In the genomic region with DNA sequence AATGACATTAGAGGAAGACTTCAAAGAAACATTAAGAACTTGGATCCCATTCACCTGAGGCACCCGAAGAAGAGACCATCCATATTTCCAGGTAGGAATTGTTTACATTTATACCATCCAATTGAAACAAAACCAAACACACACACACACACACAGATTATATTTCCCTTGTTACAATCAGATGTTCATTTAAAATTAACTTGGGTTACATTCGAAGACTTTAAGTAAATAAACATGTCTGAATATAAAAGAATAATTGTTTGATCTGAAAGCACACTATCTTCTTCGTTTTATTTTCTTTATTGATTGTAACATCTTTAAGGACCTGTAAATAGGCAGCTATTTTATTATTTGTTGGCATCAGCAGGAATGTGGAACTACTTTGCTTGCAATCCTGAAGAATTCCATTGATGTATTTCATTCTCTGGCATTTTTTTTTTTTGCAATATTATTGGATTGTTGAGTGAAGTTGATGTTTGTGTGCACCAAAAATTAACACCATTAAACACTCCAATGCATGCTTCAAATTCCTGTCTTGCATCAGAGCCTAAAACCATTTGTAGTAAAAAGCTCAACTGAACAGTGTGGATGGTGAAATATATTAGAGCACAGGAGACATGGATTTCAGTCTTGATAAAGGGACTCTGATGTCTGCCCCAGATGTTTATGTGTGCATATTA, we compare ENCODE assay signal across 13 cellular contexts.
DNase-seq lines count a peak whose midpoint lies in the region; ATAC-seq and TF ChIP-seq lines count a peak whose summit lies in the region.
"Had no signal": no experiment of that assay in that cellular context is flagged by ENCODE, and none has a peak within 500 bp of the region (broad histone marks: within the 10 kb centered on the region; RNA-seq: fewer than 3 reads in every experiment).

No MANE protein-coding gene starts in this region.

- TF ChIP-seq EP300 in SK-N-SH (IDR thresholded peaks at IDR 0.05; ENCODE audit: borderline replicate concordance in 1 of 2, low read depth in 1 of 2, low read length in 1 of 2) = no peak

- POLR2A ChIA-PET in SK-N-SH (lab: Yijun Ruan, JAX) = no interaction called here

- no peaks in the 10 kb centered on the region for H3K9me2 ChIP-seq in SK-N-SH

- no peaks in the 10 kb centered on the region for H3K36me3 ChIP-seq in SK-N-SH (replicated peaks in 1 of 2; ENCODE audit: control insufficient read depth in 1 of 2, insufficient read depth in 2 of 2, low read length in 1 of 2)
- H3K36me3 ChIP-seq in kidney epithelial cell (ENCODE audit: control insufficient read depth, insufficient read depth, low read length) = no peaks in the 10 kb centered on the region
- H3K36me3 ChIP-seq in thyroid gland = no peaks in the 10 kb centered on the region
- no peaks in the 10 kb centered on the region for H3K36me3 ChIP-seq in brain microvascular endothelial cell (replicated peaks)
- no peaks in the 10 kb centered on the region for H3K36me3 ChIP-seq in mucosa of descending colon (ENCODE audit: low read depth)

- no peak for TF ChIP-seq POLR2A in thyroid gland (IDR thresholded peaks at IDR 0.05)

- WGBS in SK-N-SH (ENCODE audit: low lambda C conversion rate) = 69% methylated on average over 3 of the region's 3 CpGs
- 55 to 58% methylated on average over 3 of the region's 3 CpGs for WGBS in thyroid gland, 2 donors

- no peaks in the 10 kb centered on the region for H4K20me1 ChIP-seq in SK-N-SH (ENCODE audit: insufficient read depth)

- H3K27me3 ChIP-seq in SK-N-SH (ENCODE audit: insufficient read depth) (no peaks in the 10 kb centered on the region), kidney epithelial cell (ENCODE audit: control insufficient read depth, insufficient read depth, low read length) (no peaks in the 10 kb centered on the region), thyroid gland (no peaks in the 10 kb centered on the region), brain microvascular endothelial cell (replicated peaks) (no peaks in the 10 kb centered on the region)

- H2AFZ ChIP-seq in SK-N-SH (ENCODE audit: low read depth) = no peak overlapping the region

- CTCF ChIA-PET in SK-N-SH (lab: Yijun Ruan, JAX) = interaction anchor here (0.7 to 1.4 kb wide), 3 partner anchors 17 to 374 kb away, joined by 3 to 4 read pairs (median 4); no protein-coding TSS in a partner anchor

- DNase-seq in SK-N-SH (no peak), amniotic epithelial cell (ENCODE audit: low read depth) (peak; percentile 66), kidney epithelial cell (ENCODE audit: low read depth) (no peak), thyroid gland (no peak), brain microvascular endothelial cell (no peak), GM19238 (ENCODE audit: insufficient read length, low spot score) (no peak), mucosa of descending colon (no peak)
- DNase-seq: activated CD4-positive, alpha-beta T cell treated with anti-CD3 and anti-CD28 coated beads for 4 hours; caudate nucleus; GF-D8; NCI-H1048; SW 1271 had no signal

- ATAC-seq in SK-N-SH treated with all-trans-retinoic acid at 6 μM for 48 hours (no peak), mucosa of descending colon (no peak)

- H3F3A ChIP-seq in SK-N-SH (replicated peaks; ENCODE audit: insufficient read depth) = peaks cover 17% of the 10 kb centered on the region

- H3K4me2 ChIP-seq in SK-N-SH = no peak overlapping the region

- H3K27ac ChIP-seq in SK-N-SH (ENCODE audit: low read depth in 2 of 2, low read length in 1 of 2) (no peak overlapping the region), thyroid gland (peak overlapping the region in 2 of 3 donors; percentile 45 to 48), brain microvascular endothelial cell (no peak overlapping the region)

- in situ Hi-C loops in brain microvascular endothelial cell (cut with HindIII; ENCODE audit: low pct_ligation_motif_present, low sequenced_read_pairs) = no loop called here

- intact Hi-C loops in thyroid gland (cut with DNase I) = no loop called here
- intact Hi-C loops in mucosa of descending colon (cut with DNase I, micrococcal nuclease) = no loop called here

- H3K4me3 ChIP-seq in SK-N-SH (ENCODE audit: low read depth in 2 of 2, low read length in 1 of 2) = no peak overlapping the region
- H3K4me3 ChIP-seq in kidney epithelial cell (ENCODE audit: low read depth, low read length) = peak overlapping the region; percentile 24
- H3K4me3 ChIP-seq in thyroid gland (replicated peaks in 1 of 3) = no peak overlapping the region
- no peak overlapping the region for H3K4me3 ChIP-seq in brain microvascular endothelial cell (ENCODE audit: low read depth, low read length)
- H3K4me3 ChIP-seq in mucosa of descending colon = no peak overlapping the region

- H3K9me3 ChIP-seq in SK-N-SH (no peaks in the 10 kb centered on the region), thyroid gland (no peaks in the 10 kb centered on the region), mucosa of descending colon (no peaks in the 10 kb centered on the region)

- H3K4me1 ChIP-seq in SK-N-SH (ENCODE audit: control insufficient read depth in 1 of 2, insufficient read depth in 2 of 2, low read depth in 1 of 2, low read length in 1 of 2) = peaks cover 7 to 10% of the 10 kb centered on the region in 2 experiments; a peak in 3 of 4 replicates
- peaks cover 18 to 26% of the 10 kb centered on the region in 2 donors for H3K4me1 ChIP-seq in thyroid gland
- H3K4me1 ChIP-seq in mucosa of descending colon (ENCODE audit: low read depth) = no peaks in the 10 kb centered on the region

- H3K79me2 ChIP-seq in SK-N-SH (ENCODE audit: insufficient read depth) = no peaks in the 10 kb centered on the region

- TF ChIP-seq CTCF in SK-N-SH (IDR thresholded peaks at IDR 0.05) (no peak), kidney epithelial cell (IDR thresholded peaks at IDR 0.05; ENCODE audit: insufficient read depth, low read length, poor library complexity, severe bottlenecking) (no peak), thyroid gland (IDR thresholded peaks at IDR 0.05) (no peak), brain microvascular endothelial cell (IDR thresholded peaks at IDR 0.05; ENCODE audit: low read depth, low read length, missing control alignments) (no peak), mucosa of descending colon (IDR thresholded peaks at IDR 0.05) (no peak)

- no peak for TF ChIP-seq RAD21 in SK-N-SH (IDR thresholded peaks at IDR 0.05; ENCODE audit: low read length)

- H3K9ac ChIP-seq in SK-N-SH = no peak overlapping the region

TF ChIP-seq in SK-N-SH treated with all-trans-retinoic acid at 6 μM for 48 hours, 23 proteins besides CTCF, POLR2A, EP300 and RAD21:
- TF ChIP-seq, protein P1, sequence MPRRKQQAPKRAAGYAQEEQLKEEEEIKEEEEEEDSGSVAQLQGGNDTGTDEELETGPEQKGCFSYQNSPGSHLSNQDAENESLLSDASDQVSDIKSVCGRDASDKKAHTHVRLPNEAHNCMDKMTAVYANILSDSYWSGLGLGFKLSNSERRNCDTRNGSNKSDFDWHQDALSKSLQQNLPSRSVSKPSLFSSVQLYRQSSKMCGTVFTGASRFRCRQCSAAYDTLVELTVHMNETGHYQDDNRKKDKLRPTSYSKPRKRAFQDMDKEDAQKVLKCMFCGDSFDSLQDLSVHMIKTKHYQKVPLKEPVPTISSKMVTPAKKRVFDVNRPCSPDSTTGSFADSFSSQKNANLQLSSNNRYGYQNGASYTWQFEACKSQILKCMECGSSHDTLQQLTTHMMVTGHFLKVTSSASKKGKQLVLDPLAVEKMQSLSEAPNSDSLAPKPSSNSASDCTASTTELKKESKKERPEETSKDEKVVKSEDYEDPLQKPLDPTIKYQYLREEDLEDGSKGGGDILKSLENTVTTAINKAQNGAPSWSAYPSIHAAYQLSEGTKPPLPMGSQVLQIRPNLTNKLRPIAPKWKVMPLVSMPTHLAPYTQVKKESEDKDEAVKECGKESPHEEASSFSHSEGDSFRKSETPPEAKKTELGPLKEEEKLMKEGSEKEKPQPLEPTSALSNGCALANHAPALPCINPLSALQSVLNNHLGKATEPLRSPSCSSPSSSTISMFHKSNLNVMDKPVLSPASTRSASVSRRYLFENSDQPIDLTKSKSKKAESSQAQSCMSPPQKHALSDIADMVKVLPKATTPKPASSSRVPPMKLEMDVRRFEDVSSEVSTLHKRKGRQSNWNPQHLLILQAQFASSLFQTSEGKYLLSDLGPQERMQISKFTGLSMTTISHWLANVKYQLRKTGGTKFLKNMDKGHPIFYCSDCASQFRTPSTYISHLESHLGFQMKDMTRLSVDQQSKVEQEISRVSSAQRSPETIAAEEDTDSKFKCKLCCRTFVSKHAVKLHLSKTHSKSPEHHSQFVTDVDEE (CRISPR knock-in tag; IDR thresholded peaks at IDR 0.05) = no peak
- 0 out of 2 replicates have a peak, but pooled peaks have one; percentile 23 for TF ChIP-seq ISL1 (CRISPR knock-in tag; IDR thresholded peaks at IDR 0.05)

TF ChIP-seq in SK-N-SH, 30 proteins besides CTCF, POLR2A, EP300 and RAD21 (continues in another document):
- TF ChIP-seq SIN3A (IDR thresholded peaks at IDR 0.05; ENCODE audit: borderline replicate concordance, low read depth, low read length) = no peak
- TF ChIP-seq ELF1 (IDR thresholded peaks at IDR 0.05) = no peak
- TF ChIP-seq TAF1 (IDR thresholded peaks at IDR 0.05; ENCODE audit: borderline replicate concordance, low read depth, low read length) = no peak
- TF ChIP-seq, protein P2, sequence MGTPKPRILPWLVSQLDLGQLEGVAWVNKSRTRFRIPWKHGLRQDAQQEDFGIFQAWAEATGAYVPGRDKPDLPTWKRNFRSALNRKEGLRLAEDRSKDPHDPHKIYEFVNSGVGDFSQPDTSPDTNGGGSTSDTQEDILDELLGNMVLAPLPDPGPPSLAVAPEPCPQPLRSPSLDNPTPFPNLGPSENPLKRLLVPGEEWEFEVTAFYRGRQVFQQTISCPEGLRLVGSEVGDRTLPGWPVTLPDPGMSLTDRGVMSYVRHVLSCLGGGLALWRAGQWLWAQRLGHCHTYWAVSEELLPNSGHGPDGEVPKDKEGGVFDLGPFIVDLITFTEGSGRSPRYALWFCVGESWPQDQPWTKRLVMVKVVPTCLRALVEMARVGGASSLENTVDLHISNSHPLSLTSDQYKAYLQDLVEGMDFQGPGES (IDR thresholded peaks at IDR 0.05; ENCODE audit: low read depth, low read length) = no peak
- no peak for TF ChIP-seq GABPA (IDR thresholded peaks at IDR 0.05; ENCODE audit: low read depth)
- TF ChIP-seq, protein P3, sequence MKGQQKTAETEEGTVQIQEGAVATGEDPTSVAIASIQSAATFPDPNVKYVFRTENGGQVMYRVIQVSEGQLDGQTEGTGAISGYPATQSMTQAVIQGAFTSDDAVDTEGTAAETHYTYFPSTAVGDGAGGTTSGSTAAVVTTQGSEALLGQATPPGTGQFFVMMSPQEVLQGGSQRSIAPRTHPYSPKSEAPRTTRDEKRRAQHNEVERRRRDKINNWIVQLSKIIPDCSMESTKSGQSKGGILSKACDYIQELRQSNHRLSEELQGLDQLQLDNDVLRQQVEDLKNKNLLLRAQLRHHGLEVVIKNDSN (IDR thresholded peaks at IDR 0.05; ENCODE audit: borderline replicate concordance, low read depth) = no peak

Comparison
In these comparisons a context has a peak if more than half of its experiments do, and no peak if none do; other contexts are left out.
1. H3K27ac ChIP-seq: peak in thyroid gland (2 of 3); none in SK-N-SH (0 of 2) and brain microvascular endothelial cell (single experiment).